ENCODE assay signal across 16 cellular contexts in genomic region chr10:77049146-77049545, GRCh38.
A peak's percentile ranks its signal among the peaks of the same experiment; 100 is the strongest.
DNase-seq lines count a peak whose midpoint lies in the region; ATAC-seq and TF ChIP-seq lines count a peak whose summit lies in the region.
"Had no signal": no experiment of that assay in that cellular context is flagged by ENCODE, and none has a peak within 500 bp of the region (broad histone marks: within the 10 kb centered on the region; RNA-seq: fewer than 3 reads in every experiment).

No MANE protein-coding gene starts in this region.

- no peaks in the 10 kb centered on the region for H3K9me3 Mint-ChIP-seq in nephron progenitor cell
- H3K9me3 Mint-ChIP-seq: CD4-positive, alpha-beta T cell; GM23338 had no signal

- no peaks in the 10 kb centered on the region for H3K36me3 ChIP-seq in ascending aorta
- no peaks in the 10 kb centered on the region for H3K36me3 ChIP-seq in thoracic aorta

- no peaks in the 10 kb centered on the region for H3K36me3 Mint-ChIP-seq in nephron progenitor cell (ENCODE audit: low read depth)
- H3K36me3 Mint-ChIP-seq: CD8-positive, alpha-beta memory T cell had no signal

- H3K9me3 ChIP-seq in ascending aorta, result no peaks in the 10 kb centered on the region
- H3K9me3 ChIP-seq in thoracic aorta, result no peaks in the 10 kb centered on the region

- no peak for ATAC-seq in thoracic aorta (ENCODE audit: insufficient number of reproducible peaks, low FRiP score, low read depth)
- no peak for ATAC-seq in GM21423 (IDR thresholded peaks at IDR 0.05; ENCODE audit: unreplicated experiment)
- ATAC-seq in HG03565 (IDR thresholded peaks at IDR 0.05; ENCODE audit: unreplicated experiment), result no peak
- ATAC-seq: GM12878, GM23338 had no signal

- H3K27me3 ChIP-seq in ascending aorta (no peaks in the 10 kb centered on the region), thoracic aorta (replicated peaks; ENCODE audit: insufficient read depth) (no peaks in the 10 kb centered on the region)

- H3K4me1 Mint-ChIP-seq in nephron progenitor cell, result peaks cover 5% of the 10 kb centered on the region
- H3K4me1 Mint-ChIP-seq: CD8-positive, alpha-beta memory T cell had no signal

- TF ChIP-seq CTCF in ascending aorta (IDR thresholded peaks at IDR 0.05) (no peak), nephron progenitor cell (IDR thresholded peaks at IDR 0.05) (no peak), thoracic aorta (IDR thresholded peaks at IDR 0.05) (no peak)

- H3K27ac Mint-ChIP-seq in nephron progenitor cell, result peak overlapping the region; percentile 13
- H3K27ac Mint-ChIP-seq: CD4-positive, alpha-beta T cell; GM23338 had no signal

- intact Hi-C loops in ascending aorta (cut with DNase I), result no loop called here

- H3K4me1 ChIP-seq in ascending aorta (peaks cover 0 to 15% of the 10 kb centered on the region in 2 donors), thoracic aorta (ENCODE audit: control insufficient read depth in 1 of 2, low read depth in 2 of 2) (peaks cover 12 to 56% of the 10 kb centered on the region in 2 donors)

- H3K4me3 ChIP-seq in ascending aorta (no peak overlapping the region), thoracic aorta (no peak overlapping the region)
- H3K4me3 ChIP-seq: GM12878, GM23338 had no signal

- H3K4me3 Mint-ChIP-seq in nephron progenitor cell, result no peak overlapping the region
- H3K4me3 Mint-ChIP-seq: CD4-positive, alpha-beta T cell; CD8-positive, alpha-beta memory T cell; GM23338 had no signal

- peak overlapping the region; percentile 27 to 37 for H3K27ac ChIP-seq in ascending aorta
- H3K27ac ChIP-seq in thoracic aorta, result peak overlapping the region; percentile 16 to 71

- DNase-seq in ascending aorta (ENCODE audit: low spot score in 2 of 2), result no peak
- no peak for DNase-seq in nephron progenitor cell
- no peak for DNase-seq in thoracic aorta (ENCODE audit: low spot score)
- no peak for DNase-seq in T-helper 2 cell
- DNase-seq in SIG-M5 treated with dmso at 0.1 percent for 504 hours (lab: John Stamatoyannopoulos, UW; ENCODE audit: unreplicated experiment), result no peak
- DNase-seq: C1 segment of cervical spinal cord; CD4-positive, alpha-beta T cell; CD8-positive, alpha-beta memory T cell; DMS 273 treated with DMSO at 0.1 percent for 48 hours; DMS79; GDM1; H7 had no signal

- H3K27me3 Mint-ChIP-seq in nephron progenitor cell (ENCODE audit: low read depth, poor library complexity), result peaks cover 6% of the 10 kb centered on the region
